ENCODE assay signal across 8 cellular contexts in the genomic region with DNA sequence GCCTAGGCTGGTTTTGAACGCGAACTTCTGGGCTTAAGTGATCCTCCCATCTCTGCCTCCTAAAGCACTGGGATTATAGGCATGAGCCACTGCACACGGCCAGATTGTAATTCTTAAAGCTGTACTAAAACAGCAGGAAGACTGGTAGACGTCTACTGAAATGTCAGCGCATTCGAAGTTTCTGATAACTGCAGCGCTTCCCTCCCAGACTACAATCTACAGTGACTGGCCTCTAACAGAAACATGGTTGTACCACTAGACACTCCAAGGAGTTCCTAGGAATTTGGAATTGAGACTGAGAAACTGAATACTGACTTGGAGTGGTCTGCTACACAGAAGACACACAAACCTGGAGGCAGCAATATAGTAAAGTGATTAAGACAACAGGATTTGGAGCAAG. TPM values are rescaled to one million over a fixed set of nuclear protein-coding genes. Genes with fewer than 3 reads are reported as not detected.
DNase-seq lines count a peak whose midpoint lies in the region; ATAC-seq, FAIRE-seq and TF ChIP-seq lines count a peak whose summit lies in the region.

No MANE protein-coding gene starts in this region.

- no peak for TF ChIP-seq POLR2A in A549 (IDR thresholded peaks at IDR 0.05; ENCODE audit: low read length)
- no peak for TF ChIP-seq POLR2A in body of pancreas (IDR thresholded peaks at IDR 0.05)
- TF ChIP-seq POLR2A in tibial nerve (IDR thresholded peaks at IDR 0.05) = no peak

- H3K9me3 ChIP-seq in A549 (no peaks in the 10 kb centered on the region), HUES6 (ENCODE audit: control insufficient read depth, insufficient read depth, low read depth, low read length) (no peaks in the 10 kb centered on the region), body of pancreas (no peaks in the 10 kb centered on the region), liver (ENCODE audit: control insufficient read depth in 4 of 4, low read length in 3 of 4) (no peaks in the 10 kb centered on the region), tibial nerve (no peaks in the 10 kb centered on the region)

- 79% methylated on average over 7 of the region's 7 CpGs for WGBS in A549 (ENCODE audit: missing lambda C conversion rate)
- WGBS in body of pancreas, 2 donors = 23 to 27% methylated on average over 7 of the region's 7 CpGs
- 51% methylated on average over 7 of the region's 7 CpGs for WGBS in liver
- 42 to 52% methylated on average over 7 of the region's 7 CpGs for WGBS in tibial nerve, 2 donors

- H3K36me3 ChIP-seq in HUES6 (ENCODE audit: control insufficient read depth, insufficient read depth, low read length) (peaks cover 33% of the 10 kb centered on the region), body of pancreas (replicated peaks in 1 of 2; ENCODE audit: insufficient read depth in 1 of 2, low read depth in 2 of 2) (peaks cover 0 to 2% of the 10 kb centered on the region in 2 donors), liver (ENCODE audit: control insufficient read depth in 4 of 4, insufficient read depth in 3 of 4, low read depth in 1 of 4, low read length in 3 of 4) (peaks cover 2 to 25% (median 9%) of the 10 kb centered on the region in 4 donors), tibial nerve (peaks cover 0 to 41% (median 0%) of the 10 kb centered on the region in 3 donors)

- H3K9ac ChIP-seq in HUES6 (ENCODE audit: low read length) = peak overlapping the region; percentile 91
- peak overlapping the region in 1 of 2 donors; percentile 95 for H3K9ac ChIP-seq in liver (ENCODE audit: low read depth in 1 of 2, low read length in 2 of 2)

- DNase-seq in A549 (ENCODE audit: low read depth in 1 of 2, low spot score in 1 of 2) = no peak
- DNase-seq in body of pancreas = no peak
- no peak for DNase-seq in tibial nerve (ENCODE audit: low spot score in 2 of 2)
- no peak for DNase-seq in GDM1 (lab: John Stamatoyannopoulos, UW)
- DNase-seq in effector CD8-positive, alpha-beta T cell (lab: John Stamatoyannopoulos, UW) = no peak

- H3K4me1 ChIP-seq in A549 (peaks cover 20% of the 10 kb centered on the region; the same call in 2 of the 3 replicates), HUES6 (ENCODE audit: control insufficient read depth, insufficient read depth, low read length) (peaks cover 3% of the 10 kb centered on the region; the same call in 1 of the 2 replicates), body of pancreas (peaks cover 30% of the 10 kb centered on the region), liver (ENCODE audit: control insufficient read depth in 4 of 4, insufficient read depth in 4 of 4, low read length in 3 of 4) (peaks cover 8 to 25% (median 17%) of the 10 kb centered on the region in 4 donors), tibial nerve (peaks cover 0 to 30% (median 11%) of the 10 kb centered on the region in 4 donors)

- CTCF ChIA-PET in A549 (lab: Yijun Ruan, JAX) = no interaction called here

- H3K4me3 ChIP-seq in A549 (peak overlapping the region; percentile 88), HUES6 (ENCODE audit: low read depth, low read length) (peak overlapping the region; percentile 80), body of pancreas (peak overlapping the region in 1 of 2 donors; percentile 57), liver (ENCODE audit: low read depth in 1 of 3, low read length in 3 of 3) (peak overlapping the region; percentile 59 to 86 (median 77)), tibial nerve (peak overlapping the region; percentile 53 to 86 (median 66))

- TF ChIP-seq RAD21 in A549 (conservative IDR thresholded peaks at IDR 0.05 in 1 of 2, IDR thresholded peaks at IDR 0.05 in 1 of 2) (no peak), liver (IDR thresholded peaks at IDR 0.05) (no peak)

- H3K27ac ChIP-seq in A549 = peak overlapping the region; percentile 90 to 92; a peak in 5 of 6 replicates
- H3K27ac ChIP-seq in HUES6 (ENCODE audit: low read depth, low read length) = no peak overlapping the region
- H3K27ac ChIP-seq in body of pancreas = peak overlapping the region; percentile 90 to 97 (median 94)
- no peak overlapping the region for H3K27ac ChIP-seq in liver (ENCODE audit: low read depth in 1 of 2, low read length in 2 of 2)
- peak overlapping the region; percentile 89 to 98 (median 96) for H3K27ac ChIP-seq in tibial nerve

- no peak for TF ChIP-seq EP300 in A549 (IDR thresholded peaks at IDR 0.05)
- TF ChIP-seq EP300 in tibial nerve (IDR thresholded peaks at IDR 0.05) = no peak

- no peak for ATAC-seq in A549
- no peak for ATAC-seq in body of pancreas
- no peak for ATAC-seq in GM21825 (IDR thresholded peaks at IDR 0.05; ENCODE audit: unreplicated experiment)

- no peak for TF ChIP-seq CTCF in A549 (IDR thresholded peaks at IDR 0.05)
- no peak for TF ChIP-seq CTCF in body of pancreas (IDR thresholded peaks at IDR 0.05)
- TF ChIP-seq CTCF in liver (IDR thresholded peaks at IDR 0.05; ENCODE audit: low read depth, low read length, missing input control) = no peak
- TF ChIP-seq CTCF in tibial nerve (IDR thresholded peaks at IDR 0.05) = no peak

- H3K27me3 ChIP-seq in HUES6 (ENCODE audit: control insufficient read depth, insufficient read depth, low read length) (no peaks in the 10 kb centered on the region), body of pancreas (no peaks in the 10 kb centered on the region), liver (ENCODE audit: control insufficient read depth in 4 of 4, insufficient read depth in 4 of 4, low read length in 3 of 4) (no peaks in the 10 kb centered on the region), tibial nerve (no peaks in the 10 kb centered on the region)

- intact Hi-C loops in body of pancreas (cut with DNase I) = no loop called here

- peak overlapping the region; percentile 98 for H3K4me2 ChIP-seq in A549

- POLR2A ChIA-PET in A549 (lab: Yijun Ruan, JAX) = interaction anchor here (2.9 kb wide), 1 partner anchor 170 kb away, joined by 13 read pairs; a partner anchor contains a TSS

- FAIRE-seq in A549 (lab: Jason Lieb, UNC) = no peak

TF ChIP-seq in A549, 52 proteins besides CTCF, POLR2A, EP300 and RAD21 (continues in another document):
- TF ChIP-seq NR3C1 (IDR thresholded peaks at IDR 0.05) (no peak), NFE2L2 (conservative IDR thresholded peaks at IDR 0.05; ENCODE audit: low read length) (no peak), MAZ (IDR thresholded peaks at IDR 0.05; ENCODE audit: borderline replicate concordance, low read depth, low read length) (no peak), RARB (CRISPR knock-in tag; IDR thresholded peaks at IDR 0.05) (no peak), KDM5A (IDR thresholded peaks at IDR 0.05) (no peak)
- TF ChIP-seq, protein P1, sequence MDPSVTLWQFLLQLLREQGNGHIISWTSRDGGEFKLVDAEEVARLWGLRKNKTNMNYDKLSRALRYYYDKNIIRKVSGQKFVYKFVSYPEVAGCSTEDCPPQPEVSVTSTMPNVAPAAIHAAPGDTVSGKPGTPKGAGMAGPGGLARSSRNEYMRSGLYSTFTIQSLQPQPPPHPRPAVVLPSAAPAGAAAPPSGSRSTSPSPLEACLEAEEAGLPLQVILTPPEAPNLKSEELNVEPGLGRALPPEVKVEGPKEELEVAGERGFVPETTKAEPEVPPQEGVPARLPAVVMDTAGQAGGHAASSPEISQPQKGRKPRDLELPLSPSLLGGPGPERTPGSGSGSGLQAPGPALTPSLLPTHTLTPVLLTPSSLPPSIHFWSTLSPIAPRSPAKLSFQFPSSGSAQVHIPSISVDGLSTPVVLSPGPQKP (IDR thresholded peaks at IDR 0.05; ENCODE audit: low read depth, low read length) = no peak

TF ChIP-seq in liver, 16 proteins besides CTCF, POLR2A, EP300 and RAD21:
- no peak for TF ChIP-seq FOXA2 (IDR thresholded peaks at IDR 0.05)
- no peak for TF ChIP-seq JUND (IDR thresholded peaks at IDR 0.05)

RNA-seq across cellular contexts. Expression of a gene that starts 1.0 kb away (rescaled TPM):
- polyA plus RNA-seq in A549 (2011; rRNA removed) (6.3 and 7.3 TPM in 2 replicates), A549 (2017; fragmentation: RNase III; extraction: RNeasy Plus Mini Kit Qiagen cat#74134 plus additional on column Dnase treatment) (4.6 to 5.1 TPM (median 5.0 TPM) in 3 replicates), liver (1 to 10 TPM; 5.8 TPM)
- polyA plus RNA-seq in A549 (2012; cell fraction: cytosol; rRNA removed) = 3.9 and 4.4 TPM in 2 replicates
- polyA plus RNA-seq in A549 (2012; cell fraction: nucleus; rRNA removed) = 3.1 and 3.2 TPM in 2 replicates
- polyA minus RNA-seq in A549 (2011; rRNA and poly(A)+ RNA removed) = 7.0 and 8.8 TPM in 2 replicates
- total RNA-seq in body of pancreas (10 to 100 TPM; 14.0 to 24.4 TPM), liver (10 to 100 TPM in 1 of 2 donors, 1 to 10 TPM in 1; 7.6 to 10.0 TPM), tibial nerve (10 to 100 TPM; 22.5 to 26.8 (median 24.8) TPM)

RNA-seq across cellular contexts. Expression of a gene that starts 1.2 kb away (rescaled TPM):
- polyA plus RNA-seq in A549 (2011; rRNA removed) = 58.5 and 67.4 TPM in 2 replicates
- polyA plus RNA-seq in A549 (2012; cell fraction: cytosol; rRNA removed) = 25.3 and 33.4 TPM in 2 replicates
- polyA plus RNA-seq in A549 (2012; cell fraction: nucleus; rRNA removed) = 7.8 and 12.5 TPM in 2 replicates
- 127 to 132 TPM (median 132 TPM) in 3 replicates for polyA plus RNA-seq in A549 (2017; fragmentation: RNase III; extraction: RNeasy Plus Mini Kit Qiagen cat#74134 plus additional on column Dnase treatment)
- 9.9 and 14.1 TPM in 2 replicates for polyA minus RNA-seq in A549 (2011; rRNA and poly(A)+ RNA removed)
- total RNA-seq in body of pancreas = 10 to 100 TPM; 10.9 to 55.0 TPM
- 10 to 100 TPM; 12.2 to 20.7 TPM for total RNA-seq in liver
- 10 to 100 TPM; 13.4 to 97.3 TPM for polyA plus RNA-seq in liver
- total RNA-seq in tibial nerve = 10 to 100 TPM; 10.6 to 18.8 (median 15.5) TPM

RNA-seq across cellular contexts. Expression of a gene that starts 30.3 kb away (rescaled TPM):
- polyA plus RNA-seq in A549 (2011; rRNA removed) = 12.1 and 16.5 TPM in 2 replicates
- polyA plus RNA-seq in A549 (2012; cell fraction: cytosol; rRNA removed) = 2.5 and 2.7 TPM in 2 replicates
- polyA plus RNA-seq in A549 (2012; cell fraction: nucleus; rRNA removed) = 0.83 and 1.6 TPM in 2 replicates
- 9.5 to 10.4 TPM (median 9.6 TPM) in 3 replicates for polyA plus RNA-seq in A549 (2017; fragmentation: RNase III; extraction: RNeasy Plus Mini Kit Qiagen cat#74134 plus additional on column Dnase treatment)
- polyA minus RNA-seq in A549 (2011; rRNA and poly(A)+ RNA removed) = 3.6 and 4.2 TPM in 2 replicates
- 10 to 100 TPM in 1 of 2 donors, 1 to 10 TPM in 1; 5.9 to 17.1 TPM for total RNA-seq in body of pancreas
- 1 to 10 TPM; 1.6 to 7.8 TPM for total RNA-seq in liver
- polyA plus RNA-seq in liver = 1 to 10 TPM in 1 of 2 donors, under 1 TPM in 1; 0.96 to 1.0 TPM
- 10 to 100 TPM; 10.2 to 21.0 (median 14.8) TPM for total RNA-seq in tibial nerve

Comparison
In these comparisons a context has a peak if more than half of its experiments do, and no peak if none do; other contexts are left out.
1. H3K27ac ChIP-seq: peak in A549 (2 of 2), body of pancreas (4 of 4) and tibial nerve (4 of 4); none in HUES6 (single experiment) and liver (0 of 2).